Comparison of ENCODE assay signal across 15 cellular contexts in genomic region chr5:59206132-59206581, GRCh38.
DNase-seq lines count a peak whose midpoint lies in the region; ATAC-seq and TF ChIP-seq lines count a peak whose summit lies in the region.
"Had no signal": no experiment of that assay in that cellular context is flagged by ENCODE, and none has a peak within 500 bp of the region (broad histone marks: within the 10 kb centered on the region; RNA-seq: fewer than 3 reads in every experiment).

No MANE protein-coding gene starts in this region.

- H3K36me3 ChIP-seq in gastroesophageal sphincter = no peaks in the 10 kb centered on the region
- H3K36me3 ChIP-seq in sigmoid colon = no peaks in the 10 kb centered on the region
- no peaks in the 10 kb centered on the region for H3K36me3 ChIP-seq in stomach

- H3K27ac ChIP-seq in angular gyrus (ENCODE audit: low read depth, low read length) (peak overlapping the region; percentile 46), gastroesophageal sphincter (peak overlapping the region; percentile 9 to 67 (median 59)), sigmoid colon (peak overlapping the region; percentile 58 to 81 (median 72)), stomach (peak overlapping the region in 2 of 5 donors; percentile 37 to 53)

- H3K4me3 ChIP-seq in gastroesophageal sphincter = no peak overlapping the region
- H3K4me3 ChIP-seq in sigmoid colon = no peak overlapping the region
- no peak overlapping the region for H3K4me3 ChIP-seq in stomach

- no peak for TF ChIP-seq CTCF in gastroesophageal sphincter (IDR thresholded peaks at IDR 0.05)
- no peak for TF ChIP-seq CTCF in sigmoid colon (IDR thresholded peaks at IDR 0.05)
- no peak for TF ChIP-seq CTCF in stomach (IDR thresholded peaks at IDR 0.05)

- WGBS in gastroesophageal sphincter (ENCODE audit: low coverage in 1 of 2), 2 donors = 22 to 29% methylated on average over 1 of the region's 1 CpG
- 46 to 64% methylated on average over 1 of the region's 1 CpG for WGBS in sigmoid colon, 2 donors
- 54 to 88% (median 84%) methylated on average over 1 of the region's 1 CpG for WGBS in stomach, 5 donors

- TF ChIP-seq POLR2A in gastroesophageal sphincter (IDR thresholded peaks at IDR 0.05) (no peak), sigmoid colon (IDR thresholded peaks at IDR 0.05) (no peak), stomach (IDR thresholded peaks at IDR 0.05) (no peak)

- H3K4me1 ChIP-seq in gastroesophageal sphincter = peaks cover 0 to 63% (median 13%) of the 10 kb centered on the region in 3 donors
- H3K4me1 ChIP-seq in sigmoid colon = peaks cover 0 to 75% (median 59%) of the 10 kb centered on the region in 4 donors
- peaks cover 0 to 57% (median 32%) of the 10 kb centered on the region in 4 donors for H3K4me1 ChIP-seq in stomach

- H3K9me3 ChIP-seq in gastroesophageal sphincter (no peaks in the 10 kb centered on the region), sigmoid colon (no peaks in the 10 kb centered on the region), stomach (no peaks in the 10 kb centered on the region)

- intact Hi-C loops in sigmoid colon (cut with DNase I) = loop anchor here (5.0 kb wide), 1 partner anchor 71 kb away; no protein-coding TSS in a partner anchor
- intact Hi-C loops in posterior cingulate gyrus (cut with DNase I) = no loop called here
- intact Hi-C loops in stomach (cut with DNase I; ENCODE audit: low total_unique reads) = no loop called here

- H3K27me3 ChIP-seq in gastroesophageal sphincter (no peaks in the 10 kb centered on the region), sigmoid colon (no peaks in the 10 kb centered on the region), stomach (no peaks in the 10 kb centered on the region)

- ATAC-seq in gastroesophageal sphincter = peak; percentile 32
- ATAC-seq: CD8-positive, alpha-beta T cell; WTC11 had no signal

- TF ChIP-seq EP300 in gastroesophageal sphincter (IDR thresholded peaks at IDR 0.05) = no peak
- peak in 1 of 4 donors; percentile 13 for TF ChIP-seq EP300 in sigmoid colon (IDR thresholded peaks at IDR 0.05)
- no peak for TF ChIP-seq EP300 in stomach (IDR thresholded peaks at IDR 0.05)

- DNase-seq in HCEC 1CT (peak; percentile 97), sigmoid colon (no peak), SKM-1 treated with dmso at 0.1 percent for 144 hours (lab: John Stamatoyannopoulos, UW; ENCODE audit: unreplicated experiment) (no peak), posterior cingulate gyrus (no peak), stomach (no peak)
- no peak for DNase-seq in activated CD8-positive, alpha-beta memory T cell treated with anti-CD3 and anti-CD28 coated beads, Interleukin-2, amount 50 U/mL, for 4 hours
- DNase-seq: CD8-positive, alpha-beta T cell; cortex of kidney; KBM-7; NCI-H2171 treated with DMSO at 0.1 percent for 48 hours; nephron progenitor cell; RPMI8226 had no signal
